In genomic region chr5:1800470-1801060, GRCh38 we compare ENCODE assay signal across 8 cellular contexts. TPM values are rescaled to one million over a fixed set of nuclear protein-coding genes. Genes with fewer than 3 reads are reported as not detected.
DNase-seq lines count a peak whose midpoint lies in the region; ATAC-seq and TF ChIP-seq lines count a peak whose summit lies in the region.

No MANE protein-coding gene starts in this region.

- H3K4me1 ChIP-seq in right lobe of liver: peaks cover 0 to 14% (median 6%) of the 10 kb centered on the region in 4 donors
- peaks cover 12% of the 10 kb centered on the region for H3K4me1 ChIP-seq in testis

- no peaks in the 10 kb centered on the region for H3K9me3 ChIP-seq in right lobe of liver
- no peaks in the 10 kb centered on the region for H3K9me3 ChIP-seq in testis

- intact Hi-C loops in right lobe of liver (cut with DNase I): no loop called here
- intact Hi-C loops in testis (cut with DNase I; ENCODE audit: low total_unique reads): no loop called here

- H3K27ac ChIP-seq in right lobe of liver (peak overlapping the region; percentile 61 to 83 (median 71)), testis (peak overlapping the region; percentile 51 to 86)

- H3K27me3 ChIP-seq in right lobe of liver (no peaks in the 10 kb centered on the region), testis (no peaks in the 10 kb centered on the region)

- TF ChIP-seq POLR2A in right lobe of liver (IDR thresholded peaks at IDR 0.05) (no peak), testis (IDR thresholded peaks at IDR 0.05) (no peak)

- ATAC-seq in GM18498 (IDR thresholded peaks at IDR 0.05; ENCODE audit: unreplicated experiment): peak; percentile 4
- peak; percentile 3 for ATAC-seq in HG03139 (IDR thresholded peaks at IDR 0.05; ENCODE audit: unreplicated experiment)
- ATAC-seq in right lobe of liver: peak in 3 of 4 donors; percentile 8 to 18 (median 13)

- DNase-seq in RPMI7951 (ENCODE audit: low read depth): peak; percentile 27
- DNase-seq in central memory CD4-positive, alpha-beta T cell: peak; percentile 63
- no peak for DNase-seq in right lobe of liver
- no peak for DNase-seq in testis
- DNase-seq in GM19238 (ENCODE audit: insufficient read length, low spot score): no peak
- DNase-seq in dermis blood vessel endothelial cell: no peak

- H3K36me3 ChIP-seq in right lobe of liver (peaks cover 0 to 47% (median 16%) of the 10 kb centered on the region in 4 donors), testis (ENCODE audit: low read depth, missing control alignments) (no peaks in the 10 kb centered on the region)

- TF ChIP-seq CTCF in right lobe of liver (IDR thresholded peaks at IDR 0.05): no peak
- no peak for TF ChIP-seq CTCF in testis (IDR thresholded peaks at IDR 0.05)

- under 1% methylated on average over 20 of the region's 20 CpGs for WGBS in right lobe of liver (ENCODE audit: insufficient coverage, low coverage, low lambda C conversion rate, missing lambda C conversion rate)
- WGBS in testis, 2 donors: 2 to 3% methylated on average over 20 of the region's 20 CpGs

- H3K4me3 ChIP-seq in right lobe of liver (peak overlapping the region; percentile 95 to 98 (median 97)), testis (peak overlapping the region; percentile 69 to 92)

RNA-seq across cellular contexts. Expression of gene NDUFS6, which starts 0.6 kb away (rescaled TPM):
- 38.3 and 79.5 TPM in 2 replicates for total RNA-seq in RPMI7951 (2014; rRNA removed; shearing (Covaris generic))
- total RNA-seq in right lobe of liver: 10 to 100 TPM; 16.5 to 57.5 (median 23.7) TPM
- total RNA-seq in testis: 10 to 100 TPM; 54.9 to 58.7 TPM
- polyA plus RNA-seq in testis (ENCODE audit: insufficient read depth, low read depth, low replicate concordance): 59.3 TPM
- total RNA-seq in dermis blood vessel endothelial cell: 39.6 and 48.5 TPM in 2 replicates

RNA-seq across cellular contexts. Expression of gene MRPL36, which starts 0.9 kb away (rescaled TPM):
- 81.1 TPM in 2 replicates for total RNA-seq in RPMI7951 (2014; rRNA removed; shearing (Covaris generic))
- 10 to 100 TPM; 30.7 to 40.0 (median 35.5) TPM for total RNA-seq in right lobe of liver
- 100 to 1,000 TPM in 1 of 2 donors, 10 to 100 TPM in 1; 60.8 to 101 TPM for total RNA-seq in testis
- 164 TPM for polyA plus RNA-seq in testis (ENCODE audit: insufficient read depth, low read depth, low replicate concordance)
- total RNA-seq in dermis blood vessel endothelial cell: 32.2 and 36.9 TPM in 2 replicates

Comparison
In these comparisons a context has a peak if more than half of its experiments do, and no peak if none do; other contexts are left out.
1. DNase-seq: peak in RPMI7951 (single experiment) and central memory CD4-positive, alpha-beta T cell (single experiment); none in right lobe of liver (0 of 3), testis (single experiment), GM19238 (single experiment) and dermis blood vessel endothelial cell (single experiment).
2. Peak in every context shown above with its lines, with median percentiles within 50 percentile points of each other: ATAC-seq.